In genomic region chr1:236523704-236524141, GRCh38 we compare ENCODE assay signal across 1 cellular context.
TF ChIP-seq lines count a peak whose summit lies in the region.

LGALS8 (plus strand) TSS chr1:236523982; CDS start chr1:236526071, 2,089 bp downstream.

TF ChIP-seq in HCT116, 20 proteins besides CTCF, POLR2A, EP300 and RAD21 (continued from another document):
- TF ChIP-seq CEBPB (IDR thresholded peaks at IDR 0.05; ENCODE audit: low read depth) = no peak
- TF ChIP-seq, protein P1, sequence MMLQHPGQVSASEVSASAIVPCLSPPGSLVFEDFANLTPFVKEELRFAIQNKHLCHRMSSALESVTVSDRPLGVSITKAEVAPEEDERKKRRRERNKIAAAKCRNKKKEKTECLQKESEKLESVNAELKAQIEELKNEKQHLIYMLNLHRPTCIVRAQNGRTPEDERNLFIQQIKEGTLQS (IDR thresholded peaks at IDR 0.05) = no peak
- peak; percentile 52 for TF ChIP-seq POLR2AphosphoS5 (IDR thresholded peaks at IDR 0.05; ENCODE audit: low read depth, low read length)
- peak; percentile 63; the same call in 1 of the 2 replicates for TF ChIP-seq SIN3A (IDR thresholded peaks at IDR 0.05; ENCODE audit: low read depth)
- no peak for TF ChIP-seq SRF (IDR thresholded peaks at IDR 0.05; ENCODE audit: low read depth)
- TF ChIP-seq SP1 (IDR thresholded peaks at IDR 0.05; ENCODE audit: low read depth) = no peak
- 0 out of 2 replicates have a peak, but pooled peaks have one; percentile 5 for TF ChIP-seq CBX3 (IDR thresholded peaks at IDR 0.05; ENCODE audit: low read depth)
